8 cellular contexts compared by ENCODE assay signal in genomic region chr15:98650871-98651481, GRCh38. TPM values are rescaled to one million over a fixed set of nuclear protein-coding genes. Genes with fewer than 3 reads are reported as not detected.
DNase-seq lines count a peak whose midpoint lies in the region; ATAC-seq and TF ChIP-seq lines count a peak whose summit lies in the region.

No MANE protein-coding gene starts in this region.

- H3K4me3 ChIP-seq in RWPE2 (ENCODE audit: severe bottlenecking) = peak overlapping the region; percentile 96
- H3K4me3 ChIP-seq in testis = peak overlapping the region; percentile 70 to 78

- H3K4me1 ChIP-seq in RWPE2 (ENCODE audit: insufficient read depth, poor library complexity, severe bottlenecking) = peaks cover 42% of the 10 kb centered on the region
- H3K4me1 ChIP-seq in testis = peaks cover 13% of the 10 kb centered on the region

- 1 to 6% methylated on average over 37 of the region's 37 CpGs for WGBS in testis, 2 donors

- H3K9me3 ChIP-seq in RWPE2 (ENCODE audit: severe bottlenecking) (no peaks in the 10 kb centered on the region), testis (no peaks in the 10 kb centered on the region)

- ATAC-seq in RWPE2 (ENCODE audit: low read depth) = no peak; the same call in 2 of the 3 replicates
- no peak for ATAC-seq in memory B cell (ENCODE audit: low read depth)
- ATAC-seq in HG03045 (IDR thresholded peaks at IDR 0.05; ENCODE audit: unreplicated experiment) = no peak

- peaks cover 21% of the 10 kb centered on the region for H3K4me1 Mint-ChIP-seq in memory B cell

- H3K27ac Mint-ChIP-seq in memory B cell = peak overlapping the region; percentile 91

- peak overlapping the region; percentile 91 for H3K4me3 Mint-ChIP-seq in memory B cell

- peak overlapping the region; percentile 64 for H3K27ac ChIP-seq in C4-2B
- H3K27ac ChIP-seq in RWPE2 (ENCODE audit: poor library complexity, severe bottlenecking) = peak overlapping the region; percentile 85
- H3K27ac ChIP-seq in testis = peak overlapping the region; percentile 87 to 94

- H3K36me3 Mint-ChIP-seq in memory B cell = peaks cover 3% of the 10 kb centered on the region

- H3K36me3 ChIP-seq in RWPE2 (ENCODE audit: low read depth) = no peaks in the 10 kb centered on the region; the same call in 1 of the 2 replicates
- no peaks in the 10 kb centered on the region for H3K36me3 ChIP-seq in testis (ENCODE audit: low read depth, missing control alignments)

- DNase-seq in RWPE2 (ENCODE audit: low spot score) (no peak), cerebellum (ENCODE audit: low spot score) (peak; percentile 10), memory B cell (ENCODE audit: low spot score in 2 of 2) (no peak), testis (peak; percentile 74), amniotic stem cell (lab: John Stamatoyannopoulos, UW) (no peak)
- DNase-seq in activated effector memory CD4-positive, alpha-beta T cell treated with anti-CD3 and anti-CD28 coated beads, Interleukin-2, amount 50 U/mL, for 16 hours = no peak

- intact Hi-C loops in testis (cut with DNase I; ENCODE audit: low total_unique reads) = no loop called here

- TF ChIP-seq CTCF in C4-2B (conservative IDR thresholded peaks at IDR 0.05) = no peak
- TF ChIP-seq CTCF in RWPE2 (IDR thresholded peaks at IDR 0.05; ENCODE audit: poor library complexity, severe bottlenecking) = no peak
- no peak for TF ChIP-seq CTCF in testis (IDR thresholded peaks at IDR 0.05)

- peaks cover 16% of the 10 kb centered on the region for H3K27me3 Mint-ChIP-seq in memory B cell

- no peak for TF ChIP-seq POLR2A in testis (IDR thresholded peaks at IDR 0.05)

- H3K27me3 ChIP-seq in RWPE2 (ENCODE audit: insufficient read depth, poor library complexity, severe bottlenecking) = no peaks in the 10 kb centered on the region
- no peaks in the 10 kb centered on the region for H3K27me3 ChIP-seq in testis

- peaks cover 2% of the 10 kb centered on the region for H3K9me3 Mint-ChIP-seq in memory B cell

RNA-seq across cellular contexts. Expression of gene IGF1R, which starts 2.6 kb away (rescaled TPM):
- total RNA-seq in cerebellum (68.7 TPM), testis (100 to 1,000 TPM; 157 to 172 TPM)
- polyA plus RNA-seq in testis (ENCODE audit: insufficient read depth, low read depth, low replicate concordance) = 25.8 TPM

Comparison
In these comparisons a context has a peak if more than half of its experiments do, and no peak if none do; other contexts are left out.
1. DNase-seq: peak in cerebellum (single experiment) and testis (single experiment); none in RWPE2 (single experiment), memory B cell (0 of 2), activated effector memory CD4-positive, alpha-beta T cell treated with anti-CD3 and anti-CD28 coated beads, Interleukin-2, amount 50 U/mL, for 16 hours (single experiment) and amniotic stem cell (single experiment).
2. Peak in every context shown above with its lines, with median percentiles within 50 percentile points of each other: H3K27ac ChIP-seq.